Comparison of ENCODE assay signal across 1 cellular context in the genomic region with DNA sequence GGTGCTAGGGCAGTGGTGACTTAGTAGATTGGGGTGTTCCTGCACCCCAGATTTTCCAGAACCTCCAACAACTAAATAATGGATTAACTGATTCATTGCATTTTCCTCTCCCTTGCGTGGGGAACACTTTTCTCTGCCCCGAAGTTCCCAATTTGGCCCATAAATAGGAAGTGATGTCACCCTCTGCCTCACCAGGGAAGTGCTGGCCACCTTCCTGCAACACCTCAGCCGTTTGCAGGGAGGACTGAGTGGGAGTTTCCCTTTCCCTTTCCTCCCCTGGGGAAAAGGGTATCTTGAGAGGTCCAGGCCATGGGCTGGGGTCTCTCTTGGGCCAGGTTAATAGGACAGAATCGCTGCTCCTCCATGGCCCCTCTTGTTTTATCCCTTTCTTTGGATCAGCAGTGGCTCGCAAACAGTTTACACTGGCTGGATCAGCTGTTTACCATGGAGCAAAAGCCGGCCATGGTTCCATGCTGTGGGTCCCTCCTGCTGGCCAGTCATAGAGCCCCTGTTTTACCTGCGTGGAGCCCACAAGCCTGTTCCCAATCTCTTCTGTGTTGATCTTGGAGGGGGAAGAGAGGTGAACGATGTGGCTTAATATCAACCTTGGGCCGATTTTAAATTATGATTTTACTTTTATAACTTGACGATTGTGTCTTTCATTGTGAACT.
TF ChIP-seq lines count a peak whose summit lies in the region.

No MANE protein-coding gene starts in this region.

TF ChIP-seq in HEK293, 187 proteins besides CTCF, POLR2A, EP300 and RAD21 (continued from another document):
- TF ChIP-seq MZF1 (tag by site-specific recombination; IDR thresholded peaks at IDR 0.05; ENCODE audit: borderline replicate concordance) (no peak), ZNF768 (tag by site-specific recombination; IDR thresholded peaks at IDR 0.05) (no peak), ZNF354C (tag by site-specific recombination; IDR thresholded peaks at IDR 0.05; ENCODE audit: borderline replicate concordance, low read depth) (no peak), ZNF664 (tag by site-specific recombination; IDR thresholded peaks at IDR 0.05) (no peak), ZSCAN16 (tag by site-specific recombination; IDR thresholded peaks at IDR 0.05) (no peak), GLIS1 (tag by site-specific recombination; IDR thresholded peaks at IDR 0.05) (no peak), ZNF785 (tag by site-specific recombination; IDR thresholded peaks at IDR 0.05) (no peak), MYNN (tag by site-specific recombination; IDR thresholded peaks at IDR 0.05; ENCODE audit: borderline replicate concordance) (no peak), ZFHX2 (tag by site-specific recombination; conservative IDR thresholded peaks at IDR 0.05) (0 out of 2 replicates have a peak, but pooled peaks have one; percentile 20)
- TF ChIP-seq, protein P1, sequence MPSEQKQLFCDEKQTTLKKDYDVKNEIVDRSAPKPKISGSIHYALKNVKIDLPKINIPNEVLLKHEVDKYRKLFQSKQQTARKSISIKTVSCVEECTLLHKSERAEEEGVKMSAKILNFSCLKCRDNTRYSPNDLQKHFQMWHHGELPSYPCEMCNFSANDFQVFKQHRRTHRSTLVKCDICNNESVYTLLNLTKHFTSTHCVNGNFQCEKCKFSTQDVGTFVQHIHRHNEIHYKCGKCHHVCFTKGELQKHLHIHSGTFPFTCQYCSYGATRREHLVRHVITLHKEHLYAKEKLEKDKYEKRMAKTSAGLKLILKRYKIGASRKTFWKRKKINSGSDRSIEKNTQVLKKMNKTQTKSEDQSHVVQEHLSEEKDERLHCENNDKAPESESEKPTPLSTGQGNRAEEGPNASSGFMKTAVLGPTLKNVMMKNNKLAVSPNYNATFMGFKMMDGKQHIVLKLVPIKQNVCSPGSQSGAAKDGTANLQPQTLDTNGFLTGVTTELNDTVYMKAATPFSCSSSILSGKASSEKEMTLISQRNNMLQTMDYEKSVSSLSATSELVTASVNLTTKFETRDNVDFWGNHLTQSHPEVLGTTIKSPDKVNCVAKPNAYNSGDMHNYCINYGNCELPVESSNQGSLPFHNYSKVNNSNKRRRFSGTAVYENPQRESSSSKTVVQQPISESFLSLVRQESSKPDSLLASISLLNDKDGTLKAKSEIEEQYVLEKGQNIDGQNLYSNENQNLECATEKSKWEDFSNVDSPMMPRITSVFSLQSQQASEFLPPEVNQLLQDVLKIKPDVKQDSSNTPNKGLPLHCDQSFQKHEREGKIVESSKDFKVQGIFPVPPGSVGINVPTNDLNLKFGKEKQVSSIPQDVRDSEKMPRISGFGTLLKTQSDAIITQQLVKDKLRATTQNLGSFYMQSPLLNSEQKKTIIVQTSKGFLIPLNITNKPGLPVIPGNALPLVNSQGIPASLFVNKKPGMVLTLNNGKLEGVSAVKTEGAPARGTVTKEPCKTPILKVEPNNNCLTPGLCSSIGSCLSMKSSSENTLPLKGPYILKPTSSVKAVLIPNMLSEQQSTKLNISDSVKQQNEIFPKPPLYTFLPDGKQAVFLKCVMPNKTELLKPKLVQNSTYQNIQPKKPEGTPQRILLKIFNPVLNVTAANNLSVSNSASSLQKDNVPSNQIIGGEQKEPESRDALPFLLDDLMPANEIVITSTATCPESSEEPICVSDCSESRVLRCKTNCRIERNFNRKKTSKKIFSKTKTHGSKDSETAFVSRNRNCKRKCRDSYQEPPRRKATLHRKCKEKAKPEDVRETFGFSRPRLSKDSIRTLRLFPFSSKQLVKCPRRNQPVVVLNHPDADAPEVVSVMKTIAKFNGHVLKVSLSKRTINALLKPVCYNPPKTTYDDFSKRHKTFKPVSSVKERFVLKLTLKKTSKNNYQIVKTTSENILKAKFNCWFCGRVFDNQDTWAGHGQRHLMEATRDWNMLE (tag by site-specific recombination; conservative IDR thresholded peaks at IDR 0.05; ENCODE audit: low read depth), result 0 out of 2 replicates have a peak, but pooled peaks have one; percentile 43
- TF ChIP-seq, protein P2, sequence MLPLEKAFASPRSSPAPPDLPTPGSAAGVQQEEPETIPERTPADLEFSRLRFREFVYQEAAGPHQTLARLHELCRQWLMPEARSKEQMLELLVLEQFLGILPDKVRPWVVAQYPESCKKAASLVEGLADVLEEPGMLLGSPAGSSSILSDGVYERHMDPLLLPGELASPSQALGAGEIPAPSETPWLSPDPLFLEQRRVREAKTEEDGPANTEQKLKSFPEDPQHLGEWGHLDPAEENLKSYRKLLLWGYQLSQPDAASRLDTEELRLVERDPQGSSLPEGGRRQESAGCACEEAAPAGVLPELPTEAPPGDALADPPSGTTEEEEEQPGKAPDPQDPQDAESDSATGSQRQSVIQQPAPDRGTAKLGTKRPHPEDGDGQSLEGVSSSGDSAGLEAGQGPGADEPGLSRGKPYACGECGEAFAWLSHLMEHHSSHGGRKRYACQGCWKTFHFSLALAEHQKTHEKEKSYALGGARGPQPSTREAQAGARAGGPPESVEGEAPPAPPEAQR (tag by site-specific recombination; IDR thresholded peaks at IDR 0.05), result no peak
- TF ChIP-seq, protein P3, sequence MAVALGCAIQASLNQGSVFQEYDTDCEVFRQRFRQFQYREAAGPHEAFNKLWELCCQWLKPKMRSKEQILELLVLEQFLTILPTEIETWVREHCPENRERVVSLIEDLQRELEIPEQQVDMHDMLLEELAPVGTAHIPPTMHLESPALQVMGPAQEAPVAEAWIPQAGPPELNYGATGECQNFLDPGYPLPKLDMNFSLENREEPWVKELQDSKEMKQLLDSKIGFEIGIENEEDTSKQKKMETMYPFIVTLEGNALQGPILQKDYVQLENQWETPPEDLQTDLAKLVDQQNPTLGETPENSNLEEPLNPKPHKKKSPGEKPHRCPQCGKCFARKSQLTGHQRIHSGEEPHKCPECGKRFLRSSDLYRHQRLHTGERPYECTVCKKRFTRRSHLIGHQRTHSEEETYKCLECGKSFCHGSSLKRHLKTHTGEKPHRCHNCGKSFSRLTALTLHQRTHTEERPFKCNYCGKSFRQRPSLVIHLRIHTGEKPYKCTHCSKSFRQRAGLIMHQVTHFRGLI (tag by site-specific recombination; IDR thresholded peaks at IDR 0.05), result peak; percentile 46; the same call in 1 of the 2 replicates
